Comparison of ENCODE assay signal across 21 cellular contexts in genomic region chr6:152371775-152372174, GRCh38.
DNase-seq lines count a peak whose midpoint lies in the region; ATAC-seq, FAIRE-seq and TF ChIP-seq lines count a peak whose summit lies in the region.
"Had no signal": no experiment of that assay in that cellular context is flagged by ENCODE, and none has a peak within 500 bp of the region (broad histone marks: within the 10 kb centered on the region; RNA-seq: fewer than 3 reads in every experiment).

No MANE protein-coding gene starts in this region.

- FAIRE-seq in HepG2 (lab: Jason Lieb, UNC): no peak
- FAIRE-seq: A549, D721Med, G401.6, GM12891, GM19239 had no signal

- H3K27me3 ChIP-seq in HepG2 (ENCODE audit: control insufficient read depth in 1 of 2, insufficient read depth in 2 of 2, low read length in 2 of 2) (no peaks in the 10 kb centered on the region), right lobe of liver (no peaks in the 10 kb centered on the region)
- H3K27me3 ChIP-seq: BLaER1 had no signal

- H3K4me3 ChIP-seq in HepG2 (replicated peaks in 1 of 3; ENCODE audit: insufficient read depth in 1 of 3, low read depth in 2 of 3, low read length in 3 of 3) (no peak overlapping the region), right lobe of liver (no peak overlapping the region), HEK293 (ENCODE audit: low read depth, low read length) (no peak overlapping the region)
- H3K4me3 ChIP-seq: A549, BLaER1 had no signal

- no peak for TF ChIP-seq POLR2A in HepG2 (IDR thresholded peaks at IDR 0.05; ENCODE audit: insufficient read depth in 1 of 2, low read depth in 2 of 2, low read length in 2 of 2)
- TF ChIP-seq POLR2A in right lobe of liver (IDR thresholded peaks at IDR 0.05): no peak

- H3K27ac Mint-ChIP-seq in central memory CD8-positive, alpha-beta T cell (ENCODE audit: low read depth): peak overlapping the region; percentile 65
- no peak overlapping the region for H3K27ac Mint-ChIP-seq in activated CD4-positive, alpha-beta T cell treated with anti-CD3 and anti-CD28 coated beads for 36 hours
- H3K27ac Mint-ChIP-seq: CD4-positive, alpha-beta T cell; CD8-positive, alpha-beta T cell had no signal

- no peaks in the 10 kb centered on the region for H3K9me3 Mint-ChIP-seq in central memory CD8-positive, alpha-beta T cell
- H3K9me3 Mint-ChIP-seq in activated CD4-positive, alpha-beta T cell treated with anti-CD3 and anti-CD28 coated beads for 36 hours (ENCODE audit: low read depth): no peaks in the 10 kb centered on the region
- H3K9me3 Mint-ChIP-seq: CD4-positive, alpha-beta T cell; CD8-positive, alpha-beta T cell had no signal

- CTCF ChIA-PET in HepG2 (lab: Yijun Ruan, JAX; ENCODE audit: low intra/inter-chr PET ratio, low total read pairs) (no interaction called here), HEK293 (lab: Yijun Ruan, JAX) (no interaction called here)
- CTCF ChIA-PET in activated CD4-positive, alpha-beta T cell treated with anti-CD3 and anti-CD28 coated beads for 36 hours (lab: Charles Lee): no interaction called here

- no peak overlapping the region for H3K9ac ChIP-seq in HepG2 (ENCODE audit: insufficient read depth, low read depth, low read length)
- H3K9ac ChIP-seq: BLaER1 had no signal

- H3K4me1 Mint-ChIP-seq in central memory CD8-positive, alpha-beta T cell: no peaks in the 10 kb centered on the region
- H3K4me1 Mint-ChIP-seq in activated CD4-positive, alpha-beta T cell treated with anti-CD3 and anti-CD28 coated beads for 36 hours: no peaks in the 10 kb centered on the region

- intact Hi-C loops in HepG2 (cut with micrococcal nuclease; ENCODE audit: unreplicated experiment): no loop called here
- intact Hi-C loops in right lobe of liver (cut with DNase I): no loop called here
- intact Hi-C loops in activated CD4-positive, alpha-beta T cell treated with anti-CD3 and anti-CD28 coated beads for 36 hours (cut with DNase I, micrococcal nuclease): no loop called here

- no peak for TF ChIP-seq EP300 in HepG2 (IDR thresholded peaks at IDR 0.05; ENCODE audit: low read depth in 2 of 2, low read length in 2 of 2)
- TF ChIP-seq EP300 in HepG2 (CRISPR knock-in tag; IDR thresholded peaks at IDR 0.05; ENCODE audit: borderline replicate concordance): no peak

- no TSS peak for BruUV-seq in HepG2 (replicated peaks; lab: Mats Ljungman, UMichigan)

- no peak for DNase-seq in HepG2 (ENCODE audit: low spot score)
- DNase-seq in right lobe of liver: no peak
- no peak for DNase-seq in central memory CD8-positive, alpha-beta T cell (ENCODE audit: low spot score in 2 of 2)
- no peak for DNase-seq in activated CD4-positive, alpha-beta T cell treated with anti-CD3 and anti-CD28 coated beads for 36 hours
- no peak for DNase-seq in C1 segment of cervical spinal cord (lab: John Stamatoyannopoulos, UW)
- DNase-seq: BE2C; Caco-2; Calu3; CD4-positive, alpha-beta T cell; CD8-positive, alpha-beta T cell; DMS79 treated with DMSO at 0.1 percent for 48 hours; GF-D8 had no signal

- no peak overlapping the region for H2AFZ ChIP-seq in HepG2 (ENCODE audit: low read length)

- no peaks in the 10 kb centered on the region for H4K20me1 ChIP-seq in HepG2 (ENCODE audit: insufficient read depth, low read length)
- H4K20me1 ChIP-seq: BLaER1 had no signal

- H3K36me3 Mint-ChIP-seq in central memory CD8-positive, alpha-beta T cell (ENCODE audit: insufficient read depth): peaks cover 36% of the 10 kb centered on the region
- no peaks in the 10 kb centered on the region for H3K36me3 Mint-ChIP-seq in activated CD4-positive, alpha-beta T cell treated with anti-CD3 and anti-CD28 coated beads for 36 hours (ENCODE audit: low read depth)
- H3K36me3 Mint-ChIP-seq: CD8-positive, alpha-beta T cell had no signal

- H3K36me3 ChIP-seq in HepG2 (replicated peaks in 1 of 2; ENCODE audit: control insufficient read depth in 1 of 2, insufficient read depth in 2 of 2, low read length in 2 of 2) (no peaks in the 10 kb centered on the region), right lobe of liver (no peaks in the 10 kb centered on the region), HEK293 (ENCODE audit: control insufficient read depth in 2 of 2, insufficient read depth in 1 of 2, low read length in 2 of 2) (peaks cover 0 to 41% of the 10 kb centered on the region in 2 experiments; a peak in 1 of 3 replicates)
- H3K36me3 ChIP-seq: BE2C, BLaER1 had no signal

- H3K27ac ChIP-seq in HepG2 (ENCODE audit: extremely low read length, insufficient read depth, low read length) (no peak overlapping the region), right lobe of liver (no peak overlapping the region), HEK293 (ENCODE audit: extremely low read depth, low read depth, low read length) (no peak overlapping the region)
- H3K27ac ChIP-seq: 22Rv1, A549, BLaER1, C4-2B had no signal

- H3K9me3 ChIP-seq in HepG2 (ENCODE audit: low read length) (no peaks in the 10 kb centered on the region), right lobe of liver (no peaks in the 10 kb centered on the region), HEK293 (ENCODE audit: control insufficient read depth, insufficient read depth, low read depth, low read length) (no peaks in the 10 kb centered on the region)
- H3K9me3 ChIP-seq: A549, BE2C, BLaER1, Caco-2 had no signal

- no peak overlapping the region for H3K4me3 Mint-ChIP-seq in central memory CD8-positive, alpha-beta T cell
- H3K4me3 Mint-ChIP-seq in activated CD4-positive, alpha-beta T cell treated with anti-CD3 and anti-CD28 coated beads for 36 hours: no peak overlapping the region
- H3K4me3 Mint-ChIP-seq: CD4-positive, alpha-beta T cell; CD8-positive, alpha-beta T cell had no signal

- no peak for TF ChIP-seq RAD21 in HepG2 (CRISPR knock-in tag; IDR thresholded peaks at IDR 0.05)

- no peaks in the 10 kb centered on the region for H3K27me3 Mint-ChIP-seq in central memory CD8-positive, alpha-beta T cell
- H3K27me3 Mint-ChIP-seq in activated CD4-positive, alpha-beta T cell treated with anti-CD3 and anti-CD28 coated beads for 36 hours: peaks cover 4% of the 10 kb centered on the region

- ATAC-seq in HepG2 (no peak), right lobe of liver (no peak)
- ATAC-seq in central memory CD8-positive, alpha-beta T cell (replicated peaks; ENCODE audit: extremely low read depth, poor library complexity, severe bottlenecking): no peak
- ATAC-seq in activated CD4-positive, alpha-beta T cell treated with anti-CD3 and anti-CD28 coated beads for 36 hours: no peak
- ATAC-seq: A549; CD8-positive, alpha-beta T cell had no signal

- no peaks in the 10 kb centered on the region for H3K4me1 ChIP-seq in HepG2 (ENCODE audit: insufficient read depth, low read length)
- H3K4me1 ChIP-seq in right lobe of liver: no peaks in the 10 kb centered on the region
- H3K4me1 ChIP-seq in HEK293 (ENCODE audit: control insufficient read depth, insufficient read depth, low read length): no peaks in the 10 kb centered on the region
- H3K4me1 ChIP-seq: A549, BE2C, BLaER1, Caco-2 had no signal

- in situ Hi-C loops in HepG2 (cut with HindIII; ENCODE audit: extremely low pct_ligation_motif_present, low pct_unique_long_range_greater_than_20kb): no loop called here

- TF ChIP-seq CTCF in HepG2 (CRISPR knock-in tag; IDR thresholded peaks at IDR 0.05) (no peak), right lobe of liver (IDR thresholded peaks at IDR 0.05) (no peak), HEK293 (tag by site-specific recombination; IDR thresholded peaks at IDR 0.05) (no peak)

- no peaks in the 10 kb centered on the region for H3K79me2 ChIP-seq in HepG2 (ENCODE audit: insufficient read depth, low read length)

- no peak overlapping the region for H3K4me2 ChIP-seq in HepG2 (ENCODE audit: low read depth, low read length)
- H3K4me2 ChIP-seq: A549, BLaER1 had no signal

- POLR2A ChIA-PET in HepG2 (lab: Yijun Ruan, JAX): no interaction called here
- POLR2A ChIA-PET in HEK293 (lab: Yijun Ruan, JAX): no interaction called here
- POLR2A ChIA-PET in activated CD4-positive, alpha-beta T cell treated with anti-CD3 and anti-CD28 coated beads for 36 hours (lab: Charles Lee): no interaction called here

TF ChIP-seq in HepG2, 621 proteins besides CTCF, POLR2A, EP300 and RAD21 (continues in another document):
- TF ChIP-seq HNRNPK (IDR thresholded peaks at IDR 0.05; ENCODE audit: low read depth, low read length, poor library complexity, severe bottlenecking): peak; percentile 80
- no peak for TF ChIP-seq SP140L (CRISPR knock-in tag; IDR thresholded peaks at IDR 0.05; ENCODE audit: borderline replicate concordance)
- TF ChIP-seq GMEB1 (CRISPR knock-in tag; IDR thresholded peaks at IDR 0.05; ENCODE audit: borderline replicate concordance): no peak

TF ChIP-seq in HEK293, 187 proteins besides CTCF, POLR2A, EP300 and RAD21:
- TF ChIP-seq ZNF660 (tag by site-specific recombination; IDR thresholded peaks at IDR 0.05) (no peak), PRDM1 (tag by site-specific recombination; IDR thresholded peaks at IDR 0.05) (peak; percentile 95)
